ENCODE assay signal across 22 cellular contexts in genomic region chr6:54778731-54779130, GRCh38.
"Had no signal": no experiment of that assay in that cellular context is flagged by ENCODE, and none has a peak within 500 bp of the region (broad histone marks: within the 10 kb centered on the region; RNA-seq: fewer than 3 reads in every experiment).

No MANE protein-coding gene starts in this region.

- H3K27me3 ChIP-seq: pancreas, right atrium auricular region, right lobe of liver, testis, thyroid gland, transverse colon, upper lobe of right lung had no signal

- H3K9me3 Mint-ChIP-seq: memory B cell, natural killer cell, nephron progenitor cell had no signal

- H3K4me1 Mint-ChIP-seq: memory B cell; natural killer cell; nephron progenitor cell; stimulated activated memory B cell treated with anti-CD40 and anti-IgM and Interleukin-4, amounts not matched to agents 10 μg/mL and 1 μg/mL and 100 μg/mL, for 72 hours; stimulated activated naive CD8-positive, alpha-beta T cell treated with anti-CD3 and anti-CD28 coated beads, Interleukin-15, amount 100 ng/mL, for 72 hours had no signal

- H3K4me1 ChIP-seq: left ventricle myocardium inferior, pancreas, psoas muscle, right atrium auricular region, right lobe of liver, testis, thyroid gland, transverse colon, upper lobe of right lung had no signal

- H3K9me3 ChIP-seq: left ventricle myocardium inferior, pancreas, psoas muscle, right atrium auricular region, right lobe of liver, testis, thyroid gland, transverse colon, upper lobe of right lung had no signal

- H3K27ac ChIP-seq: left ventricle myocardium inferior, pancreas, psoas muscle, right atrium auricular region, right lobe of liver, testis, thyroid gland, transverse colon, upper lobe of right lung had no signal

- H3K36me3 ChIP-seq: left ventricle myocardium inferior, pancreas, right atrium auricular region, right lobe of liver, thyroid gland, transverse colon, upper lobe of right lung had no signal

- H3K36me3 Mint-ChIP-seq: memory B cell; natural killer cell; stimulated activated memory B cell treated with anti-CD40 and anti-IgM and Interleukin-4, amounts not matched to agents 10 μg/mL and 1 μg/mL and 100 μg/mL, for 72 hours had no signal

- DNase-seq: hippocampal formation; left ventricle myocardium inferior; natural killer cell; nephron progenitor cell; pancreas; psoas muscle; right lobe of liver; stimulated activated CD4-positive, alpha-beta T cell treated with anti-CD3 and anti-CD28 coated beads, Interleukin-1b, Interleukin-23, amount 100 ng/mL, for 48 hours; stimulated activated CD4-positive, alpha-beta T cell treated with anti-CD3 and anti-CD28 coated beads, Interleukin-2, amount 100 ng/mL, for 48 hours; stimulated activated CD4-positive, alpha-beta T cell treated with anti-CD3 and anti-CD28 coated beads, Interleukin-4, amount 100 ng/mL, for 4 hours; stimulated activated CD8-positive, alpha-beta memory T cell treated with anti-CD3 and anti-CD28 coated beads, Interleukin-4, amount 100 ng/mL, for 48 hours; stimulated activated naive CD4-positive, alpha-beta T cell treated with Interleukin-2 at 50 U/mL for 16 hours; stimulated activated naive CD8-positive, alpha-beta T cell treated with anti-CD3 and anti-CD28 coated beads, Interleukin-15, amount 100 ng/mL, for 72 hours; testis; thyroid gland; transverse colon; upper lobe of right lung had no signal

- H3K4me3 ChIP-seq: left ventricle myocardium inferior, lung, pancreas, psoas muscle, right atrium auricular region, right lobe of liver, smooth muscle cell, testis, thyroid gland, transverse colon, upper lobe of right lung had no signal

- H3K27me3 Mint-ChIP-seq: memory B cell; stimulated activated memory B cell treated with anti-CD40 and anti-IgM and Interleukin-4, amounts not matched to agents 10 μg/mL and 1 μg/mL and 100 μg/mL, for 72 hours; stimulated activated naive CD8-positive, alpha-beta T cell treated with anti-CD3 and anti-CD28 coated beads, Interleukin-15, amount 100 ng/mL, for 72 hours had no signal

- H3K4me3 Mint-ChIP-seq: memory B cell; natural killer cell; nephron progenitor cell; stimulated activated memory B cell treated with anti-CD40 and anti-IgM and Interleukin-4, amounts not matched to agents 10 μg/mL and 1 μg/mL and 100 μg/mL, for 72 hours; stimulated activated naive CD8-positive, alpha-beta T cell treated with anti-CD3 and anti-CD28 coated beads, Interleukin-15, amount 100 ng/mL, for 72 hours had no signal

- H3K4me2 ChIP-seq: smooth muscle cell had no signal

- H3K27ac Mint-ChIP-seq: memory B cell; natural killer cell; nephron progenitor cell; stimulated activated memory B cell treated with anti-CD40 and anti-IgM and Interleukin-4, amounts not matched to agents 10 μg/mL and 1 μg/mL and 100 μg/mL, for 72 hours had no signal

- ATAC-seq: natural killer cell; pancreas; psoas muscle; right lobe of liver; stimulated activated memory B cell treated with anti-CD40 and anti-IgM and Interleukin-4, amounts not matched to agents 10 μg/mL and 1 μg/mL and 100 μg/mL, for 72 hours; stimulated activated naive CD8-positive, alpha-beta T cell treated with anti-CD3 and anti-CD28 coated beads, Interleukin-15, amount 100 ng/mL, for 72 hours; upper lobe of right lung had no signal
